ENCODE assay signal across 1 cellular context in the genomic region with DNA sequence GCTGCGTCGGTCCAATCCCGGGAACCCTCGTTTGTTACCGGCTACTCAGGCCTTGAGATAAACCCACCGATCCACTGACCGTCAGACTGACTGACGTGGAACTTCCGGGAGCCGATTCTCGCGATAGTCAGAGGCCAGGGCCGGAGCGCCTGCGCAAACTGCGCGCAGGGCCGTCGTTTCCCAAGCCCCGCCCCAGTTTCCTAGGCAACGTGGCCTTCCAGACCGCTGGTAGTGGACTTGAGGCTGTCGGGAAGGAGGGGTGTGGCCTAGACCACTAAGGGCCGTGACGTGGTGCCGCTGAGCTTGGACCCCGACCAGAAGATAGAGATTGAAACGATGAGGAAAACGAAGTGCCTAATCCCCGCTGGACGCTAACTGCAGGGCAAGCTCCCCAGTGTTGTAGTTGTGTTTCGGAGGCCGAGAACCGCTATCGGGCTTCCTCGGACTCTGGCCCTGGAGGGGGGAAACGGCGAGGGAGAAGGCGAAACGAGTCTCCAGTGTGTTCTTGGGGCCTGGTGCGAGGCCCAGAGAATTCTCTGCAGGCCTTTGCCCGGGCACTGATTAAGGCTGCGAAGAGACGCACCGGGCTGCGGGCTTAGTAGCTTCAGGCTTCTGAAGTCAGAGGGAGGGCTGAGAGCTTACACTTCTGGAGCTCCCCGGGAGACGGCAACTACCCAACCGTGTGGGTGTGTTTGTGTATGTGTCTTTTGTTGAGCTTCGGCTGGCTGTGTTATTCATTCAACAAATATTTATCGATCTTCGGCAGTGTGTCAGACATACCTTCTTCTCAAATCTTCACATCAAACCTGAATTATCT.
TF ChIP-seq lines count a peak whose summit lies in the region.

TSS of gene COPB2 (minus strand) at position 96 of the 817 bp plus-strand sequence. CDS start 97 bp downstream, outside the sequence.

TF ChIP-seq in K562, 482 proteins besides CTCF, POLR2A, EP300 and RAD21 (continued from another document and continues in another):
- TF ChIP-seq ZNF639 (CRISPR knock-in tag; conservative IDR thresholded peaks at IDR 0.05 in 1 of 2, IDR thresholded peaks at IDR 0.05 in 1 of 2): peak in 1 of 2 experiments; percentile 84; a peak in 2 of 4 replicates
- no peak for TF ChIP-seq MED1 (CRISPR knock-in tag; IDR thresholded peaks at IDR 0.05; ENCODE audit: borderline replicate concordance)
- TF ChIP-seq EGR1 (conservative IDR thresholded peaks at IDR 0.05): no peak
- TF ChIP-seq ZNF143 (CRISPR knock-in tag; IDR thresholded peaks at IDR 0.05): 0 out of 2 replicates have a peak, but pooled peaks have one; percentile 29
- no peak for TF ChIP-seq CREBBP (IDR thresholded peaks at IDR 0.05; ENCODE audit: low read depth, low read length)
- no peak for TF ChIP-seq TRIM24 (IDR thresholded peaks at IDR 0.05)
- no peak for TF ChIP-seq ZNF444 (CRISPR knock-in tag; IDR thresholded peaks at IDR 0.05)
- TF ChIP-seq ZFP91 (CRISPR knock-in tag; IDR thresholded peaks at IDR 0.05): no peak
- TF ChIP-seq ZNF644 (tag; IDR thresholded peaks at IDR 0.05; ENCODE audit: low read depth): no peak
- TF ChIP-seq YBX1 (IDR thresholded peaks at IDR 0.05): no peak
- no peak for TF ChIP-seq MIER1 (IDR thresholded peaks at IDR 0.05; ENCODE audit: low read depth)
- no peak for TF ChIP-seq ZNF197 (CRISPR knock-in tag; IDR thresholded peaks at IDR 0.05; ENCODE audit: low read depth)
- TF ChIP-seq KDM2B (CRISPR knock-in tag; IDR thresholded peaks at IDR 0.05): 0 out of 2 replicates have a peak, but pooled peaks have one; percentile 49
- TF ChIP-seq SIN3A (IDR thresholded peaks at IDR 0.05; ENCODE audit: borderline replicate concordance in 2 of 2, control insufficient read depth in 1 of 2, low read depth in 2 of 2, low read length in 2 of 2): peak; percentile 63 to 70; a peak in 1 of 4 replicates
- no peak; the same call in 1 of the 2 replicates for TF ChIP-seq POLR2AphosphoS2 (IDR thresholded peaks at IDR 0.05; ENCODE audit: low read length)
- TF ChIP-seq FOXK1 (CRISPR knock-in tag; IDR thresholded peaks at IDR 0.05; ENCODE audit: borderline replicate concordance): no peak
- TF ChIP-seq CREB3 (tag; conservative IDR thresholded peaks at IDR 0.05; ENCODE audit: low read depth): 0 out of 2 replicates have a peak, but pooled peaks have one; percentile 41
- no peak for TF ChIP-seq ARNT (IDR thresholded peaks at IDR 0.05)
- TF ChIP-seq, protein P1, sequence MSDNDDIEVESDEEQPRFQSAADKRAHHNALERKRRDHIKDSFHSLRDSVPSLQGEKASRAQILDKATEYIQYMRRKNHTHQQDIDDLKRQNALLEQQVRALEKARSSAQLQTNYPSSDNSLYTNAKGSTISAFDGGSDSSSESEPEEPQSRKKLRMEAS (CRISPR knock-in tag; IDR thresholded peaks at IDR 0.05): no peak
- TF ChIP-seq, protein P2, sequence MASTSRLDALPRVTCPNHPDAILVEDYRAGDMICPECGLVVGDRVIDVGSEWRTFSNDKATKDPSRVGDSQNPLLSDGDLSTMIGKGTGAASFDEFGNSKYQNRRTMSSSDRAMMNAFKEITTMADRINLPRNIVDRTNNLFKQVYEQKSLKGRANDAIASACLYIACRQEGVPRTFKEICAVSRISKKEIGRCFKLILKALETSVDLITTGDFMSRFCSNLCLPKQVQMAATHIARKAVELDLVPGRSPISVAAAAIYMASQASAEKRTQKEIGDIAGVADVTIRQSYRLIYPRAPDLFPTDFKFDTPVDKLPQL (IDR thresholded peaks at IDR 0.05; ENCODE audit: extremely low read depth, insufficient read length): no peak
- TF ChIP-seq ZNF133 (CRISPR knock-in tag; IDR thresholded peaks at IDR 0.05): no peak
- TF ChIP-seq, protein P3, sequence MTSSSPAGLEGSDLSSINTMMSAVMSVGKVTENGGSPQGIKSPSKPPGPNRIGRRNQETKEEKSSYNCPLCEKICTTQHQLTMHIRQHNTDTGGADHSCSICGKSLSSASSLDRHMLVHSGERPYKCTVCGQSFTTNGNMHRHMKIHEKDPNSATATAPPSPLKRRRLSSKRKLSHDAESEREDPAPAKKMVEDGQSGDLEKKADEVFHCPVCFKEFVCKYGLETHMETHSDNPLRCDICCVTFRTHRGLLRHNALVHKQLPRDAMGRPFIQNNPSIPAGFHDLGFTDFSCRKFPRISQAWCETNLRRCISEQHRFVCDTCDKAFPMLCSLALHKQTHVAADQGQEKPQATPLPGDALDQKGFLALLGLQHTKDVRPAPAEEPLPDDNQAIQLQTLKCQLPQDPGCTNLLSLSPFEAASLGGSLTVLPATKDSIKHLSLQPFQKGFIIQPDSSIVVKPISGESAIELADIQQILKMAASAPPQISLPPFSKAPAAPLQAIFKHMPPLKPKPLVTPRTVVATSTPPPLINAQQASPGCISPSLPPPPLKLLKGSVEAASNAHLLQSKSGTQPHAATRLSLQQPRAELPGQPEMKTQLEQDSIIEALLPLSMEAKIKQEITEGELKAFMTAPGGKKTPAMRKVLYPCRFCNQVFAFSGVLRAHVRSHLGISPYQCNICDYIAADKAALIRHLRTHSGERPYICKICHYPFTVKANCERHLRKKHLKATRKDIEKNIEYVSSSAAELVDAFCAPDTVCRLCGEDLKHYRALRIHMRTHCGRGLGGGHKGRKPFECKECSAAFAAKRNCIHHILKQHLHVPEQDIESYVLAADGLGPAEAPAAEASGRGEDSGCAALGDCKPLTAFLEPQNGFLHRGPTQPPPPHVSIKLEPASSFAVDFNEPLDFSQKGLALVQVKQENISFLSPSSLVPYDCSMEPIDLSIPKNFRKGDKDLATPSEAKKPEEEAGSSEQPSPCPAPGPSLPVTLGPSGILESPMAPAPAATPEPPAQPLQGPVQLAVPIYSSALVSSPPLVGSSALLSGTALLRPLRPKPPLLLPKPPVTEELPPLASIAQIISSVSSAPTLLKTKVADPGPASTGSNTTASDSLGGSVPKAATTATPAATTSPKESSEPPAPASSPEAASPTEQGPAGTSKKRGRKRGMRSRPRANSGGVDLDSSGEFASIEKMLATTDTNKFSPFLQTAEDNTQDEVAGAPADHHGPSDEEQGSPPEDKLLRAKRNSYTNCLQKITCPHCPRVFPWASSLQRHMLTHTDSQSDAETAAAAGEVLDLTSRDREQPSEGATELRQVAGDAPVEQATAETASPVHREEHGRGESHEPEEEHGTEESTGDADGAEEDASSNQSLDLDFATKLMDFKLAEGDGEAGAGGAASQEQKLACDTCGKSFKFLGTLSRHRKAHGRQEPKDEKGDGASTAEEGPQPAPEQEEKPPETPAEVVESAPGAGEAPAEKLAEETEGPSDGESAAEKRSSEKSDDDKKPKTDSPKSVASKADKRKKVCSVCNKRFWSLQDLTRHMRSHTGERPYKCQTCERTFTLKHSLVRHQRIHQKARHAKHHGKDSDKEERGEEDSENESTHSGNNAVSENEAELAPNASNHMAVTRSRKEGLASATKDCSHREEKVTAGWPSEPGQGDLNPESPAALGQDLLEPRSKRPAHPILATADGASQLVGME (CRISPR knock-in tag; IDR thresholded peaks at IDR 0.05): no peak
- TF ChIP-seq FOXJ2 (tag; IDR thresholded peaks at IDR 0.05): no peak
- TF ChIP-seq, protein P4, sequence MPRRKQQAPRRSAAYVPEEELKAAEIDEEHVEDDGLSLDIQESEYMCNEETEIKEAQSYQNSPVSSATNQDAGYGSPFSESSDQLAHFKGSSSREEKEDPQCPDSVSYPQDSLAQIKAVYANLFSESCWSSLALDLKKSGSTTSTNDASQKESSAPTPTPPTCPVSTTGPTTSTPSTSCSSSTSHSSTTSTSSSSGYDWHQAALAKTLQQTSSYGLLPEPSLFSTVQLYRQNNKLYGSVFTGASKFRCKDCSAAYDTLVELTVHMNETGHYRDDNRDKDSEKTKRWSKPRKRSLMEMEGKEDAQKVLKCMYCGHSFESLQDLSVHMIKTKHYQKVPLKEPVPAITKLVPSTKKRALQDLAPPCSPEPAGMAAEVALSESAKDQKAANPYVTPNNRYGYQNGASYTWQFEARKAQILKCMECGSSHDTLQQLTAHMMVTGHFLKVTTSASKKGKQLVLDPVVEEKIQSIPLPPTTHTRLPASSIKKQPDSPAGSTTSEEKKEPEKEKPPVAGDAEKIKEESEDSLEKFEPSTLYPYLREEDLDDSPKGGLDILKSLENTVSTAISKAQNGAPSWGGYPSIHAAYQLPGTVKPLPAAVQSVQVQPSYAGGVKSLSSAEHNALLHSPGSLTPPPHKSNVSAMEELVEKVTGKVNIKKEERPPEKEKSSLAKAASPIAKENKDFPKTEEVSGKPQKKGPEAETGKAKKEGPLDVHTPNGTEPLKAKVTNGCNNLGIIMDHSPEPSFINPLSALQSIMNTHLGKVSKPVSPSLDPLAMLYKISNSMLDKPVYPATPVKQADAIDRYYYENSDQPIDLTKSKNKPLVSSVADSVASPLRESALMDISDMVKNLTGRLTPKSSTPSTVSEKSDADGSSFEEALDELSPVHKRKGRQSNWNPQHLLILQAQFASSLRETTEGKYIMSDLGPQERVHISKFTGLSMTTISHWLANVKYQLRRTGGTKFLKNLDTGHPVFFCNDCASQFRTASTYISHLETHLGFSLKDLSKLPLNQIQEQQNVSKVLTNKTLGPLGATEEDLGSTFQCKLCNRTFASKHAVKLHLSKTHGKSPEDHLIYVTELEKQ (CRISPR knock-in tag; IDR thresholded peaks at IDR 0.05): no peak
- no peak for TF ChIP-seq ZNF212 (CRISPR knock-in tag; IDR thresholded peaks at IDR 0.05)
- TF ChIP-seq ETV6 (IDR thresholded peaks at IDR 0.05; ENCODE audit: borderline replicate concordance in 1 of 2, low read depth in 2 of 2, low read length in 1 of 2): no peak
- no peak for TF ChIP-seq ETV6 (CRISPR knock-in tag; IDR thresholded peaks at IDR 0.05; ENCODE audit: borderline replicate concordance)
- no peak for TF ChIP-seq BRF1 (IDR thresholded peaks at IDR 0.05; ENCODE audit: borderline replicate concordance, extremely low read depth, insufficient read length)
- no peak for TF ChIP-seq PHTF2 (CRISPR knock-in tag; IDR thresholded peaks at IDR 0.05)
- no peak for TF ChIP-seq MCM5 (IDR thresholded peaks at IDR 0.05; ENCODE audit: low read depth)
- no peak for TF ChIP-seq TCF7L2 (IDR thresholded peaks at IDR 0.05; ENCODE audit: low read depth, low read length)
- TF ChIP-seq, protein P5, sequence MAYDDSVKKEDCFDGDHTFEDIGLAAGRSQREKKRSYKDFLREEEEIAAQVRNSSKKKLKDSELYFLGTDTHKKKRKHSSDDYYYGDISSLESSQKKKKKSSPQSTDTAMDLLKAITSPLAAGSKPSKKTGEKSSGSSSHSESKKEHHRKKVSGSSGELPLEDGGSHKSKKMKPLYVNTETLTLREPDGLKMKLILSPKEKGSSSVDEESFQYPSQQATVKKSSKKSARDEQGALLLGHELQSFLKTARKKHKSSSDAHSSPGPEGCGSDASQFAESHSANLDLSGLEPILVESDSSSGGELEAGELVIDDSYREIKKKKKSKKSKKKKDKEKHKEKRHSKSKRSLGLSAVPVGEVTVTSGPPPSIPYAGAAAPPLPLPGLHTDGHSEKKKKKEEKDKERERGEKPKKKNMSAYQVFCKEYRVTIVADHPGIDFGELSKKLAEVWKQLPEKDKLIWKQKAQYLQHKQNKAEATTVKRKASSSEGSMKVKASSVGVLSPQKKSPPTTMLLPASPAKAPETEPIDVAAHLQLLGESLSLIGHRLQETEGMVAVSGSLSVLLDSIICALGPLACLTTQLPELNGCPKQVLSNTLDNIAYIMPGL (CRISPR knock-in tag; IDR thresholded peaks at IDR 0.05): no peak
- no peak for TF ChIP-seq KAT8 (IDR thresholded peaks at IDR 0.05; ENCODE audit: low read depth)
- no peak for TF ChIP-seq ZNF124 (CRISPR knock-in tag; IDR thresholded peaks at IDR 0.05)
- TF ChIP-seq IFI16 (CRISPR knock-in tag; IDR thresholded peaks at IDR 0.05): no peak
- TF ChIP-seq CHAMP1 (IDR thresholded peaks at IDR 0.05): no peak
- TF ChIP-seq ZNF274 (IDR thresholded peaks at IDR 0.05; ENCODE audit: borderline replicate concordance, low read depth, low read length): no peak
- no peak for TF ChIP-seq HNRNPK (IDR thresholded peaks at IDR 0.05; ENCODE audit: low read depth, low read length, poor library complexity, severe bottlenecking)
- TF ChIP-seq C11orf30 (IDR thresholded peaks at IDR 0.05; ENCODE audit: low read depth): 0 out of 2 replicates have a peak, but pooled peaks have one; percentile 52
- TF ChIP-seq WHSC1 (IDR thresholded peaks at IDR 0.05; ENCODE audit: low read length): no peak
- no peak for TF ChIP-seq LARP7 (IDR thresholded peaks at IDR 0.05)
